ENCODE assay signal across 8 cellular contexts in genomic region chr14:102775855-102776760, GRCh38. TPM values are rescaled to one million over a fixed set of nuclear protein-coding genes. Genes with fewer than 3 reads are reported as not detected.
DNase-seq lines count a peak whose midpoint lies in the region; ATAC-seq and TF ChIP-seq lines count a peak whose summit lies in the region.

No MANE protein-coding gene starts in this region.

- no peaks in the 10 kb centered on the region for H3K27me3 ChIP-seq in smooth muscle cell (ENCODE audit: low read depth)

- H3K4me1 Mint-ChIP-seq in activated naive CD8-positive, alpha-beta T cell (ENCODE audit: low read depth): peaks cover 48% of the 10 kb centered on the region

- peaks cover 14% of the 10 kb centered on the region for H3F3A ChIP-seq in smooth muscle cell (ENCODE audit: low read depth)

- H2AFZ ChIP-seq in smooth muscle cell (ENCODE audit: low read depth): no peak overlapping the region

- CTCF ChIA-PET in HEK293 (lab: Yijun Ruan, JAX): interaction anchor here (0.5 to 0.6 kb wide), 3 partner anchors 8 to 101 kb away, joined by 5 to 6 read pairs (median 6); no protein-coding TSS in a partner anchor

- 80% methylated on average over 21 of the region's 22 CpGs for WGBS in smooth muscle cell (ENCODE audit: low lambda C conversion rate)

- peaks cover 31% of the 10 kb centered on the region for H3K79me2 ChIP-seq in smooth muscle cell (ENCODE audit: low read depth)

- H3K4me1 ChIP-seq in HEK293 (ENCODE audit: control insufficient read depth, insufficient read depth, low read length) (peaks cover 8% of the 10 kb centered on the region), smooth muscle cell (ENCODE audit: low read depth) (peaks cover 7% of the 10 kb centered on the region)

- H3K9me3 Mint-ChIP-seq in activated naive CD8-positive, alpha-beta T cell (ENCODE audit: low read depth): no peaks in the 10 kb centered on the region

- peak overlapping the region; percentile 84 for H3K4me3 Mint-ChIP-seq in activated naive CD8-positive, alpha-beta T cell

- POLR2A ChIA-PET in HEK293 (lab: Yijun Ruan, JAX): interaction anchor here (0.7 kb wide), 1 partner anchor 853 kb away, joined by 4 read pairs; the partner anchor contains the start of gene KLC1

- no peaks in the 10 kb centered on the region for H3K27me3 Mint-ChIP-seq in activated naive CD8-positive, alpha-beta T cell

- H3K4me2 ChIP-seq in smooth muscle cell: peak overlapping the region; percentile 74

- H3K36me3 Mint-ChIP-seq in activated naive CD8-positive, alpha-beta T cell: peaks cover 16% of the 10 kb centered on the region

- H3K9me3 ChIP-seq in HEK293 (ENCODE audit: control insufficient read depth, insufficient read depth, low read depth, low read length) (no peaks in the 10 kb centered on the region), smooth muscle cell (replicated peaks; ENCODE audit: low read depth) (no peaks in the 10 kb centered on the region)

- TF ChIP-seq CTCF in C4-2B (conservative IDR thresholded peaks at IDR 0.05) (no peak), HEK293 (tag by site-specific recombination; IDR thresholded peaks at IDR 0.05) (no peak), smooth muscle cell (IDR thresholded peaks at IDR 0.05; ENCODE audit: borderline replicate concordance, insufficient read depth, poor library complexity, severe bottlenecking) (no peak)

- H3K27ac Mint-ChIP-seq in activated naive CD8-positive, alpha-beta T cell: peak overlapping the region; percentile 93

- peak overlapping the region; percentile 70 for H3K9ac ChIP-seq in smooth muscle cell (ENCODE audit: low read depth)

- peak overlapping the region; percentile 28; the same call in 1 of the 2 replicates for H3K27ac ChIP-seq in C4-2B
- peak overlapping the region; percentile 34; the same call in 1 of the 2 replicates for H3K27ac ChIP-seq in HEK293 (ENCODE audit: extremely low read depth, low read depth, low read length)
- peak overlapping the region; percentile 95 for H3K27ac ChIP-seq in smooth muscle cell (ENCODE audit: low read depth)

- DNase-seq in hepatic stellate cell (ENCODE audit: low spot score): peak; percentile 81
- no peak for DNase-seq in smooth muscle cell (lab: John Stamatoyannopoulos, UW; ENCODE audit: unreplicated experiment)
- DNase-seq in SHP77 treated with DMSO at 0.1 percent for 48 hours (lab: John Stamatoyannopoulos, UW): no peak
- DNase-seq in activated effector memory CD4-positive, alpha-beta T cell treated with Interleukin-2 at 50 U/mL for 16 hours: no peak

- no peak for ATAC-seq in GM19023 (IDR thresholded peaks at IDR 0.05; ENCODE audit: unreplicated experiment)

- H4K20me1 ChIP-seq in smooth muscle cell (ENCODE audit: low read depth): peaks cover 30% of the 10 kb centered on the region

- H3K4me3 ChIP-seq in HEK293 (ENCODE audit: low read depth, low read length) (no peak overlapping the region), smooth muscle cell (no peak overlapping the region)

- H3K36me3 ChIP-seq in HEK293 (ENCODE audit: control insufficient read depth in 2 of 2, insufficient read depth in 1 of 2, low read length in 2 of 2) (no peaks in the 10 kb centered on the region), smooth muscle cell (ENCODE audit: low read depth) (no peaks in the 10 kb centered on the region)

TF ChIP-seq in HEK293, 187 proteins besides CTCF, POLR2A, EP300 and RAD21:
- TF ChIP-seq ATF2 (tag by site-specific recombination; IDR thresholded peaks at IDR 0.05; ENCODE audit: low read depth) (no peak), ZNF157 (tag by site-specific recombination; IDR thresholded peaks at IDR 0.05) (no peak), ZNF423 (tag by site-specific recombination; IDR thresholded peaks at IDR 0.05) (0 out of 2 replicates have a peak, but pooled peaks have one; percentile 15), ZNF138 (tag by site-specific recombination; IDR thresholded peaks at IDR 0.05; ENCODE audit: borderline replicate concordance) (no peak), ZNF692 (tag by site-specific recombination; IDR thresholded peaks at IDR 0.05) (0 out of 2 replicates have a peak, but pooled peaks have one; percentile 42), PATZ1 (tag by site-specific recombination; IDR thresholded peaks at IDR 0.05) (peak; percentile 74; the same call in 1 of the 2 replicates), PRDM10 (tag by site-specific recombination; IDR thresholded peaks at IDR 0.05) (peak; percentile 64), BCL11B (tag by site-specific recombination; IDR thresholded peaks at IDR 0.05; ENCODE audit: low read depth) (0 out of 2 replicates have a peak, but pooled peaks have one; percentile 36), ZSCAN16 (tag by site-specific recombination; IDR thresholded peaks at IDR 0.05) (no peak), ZNF585B (tag by site-specific recombination; IDR thresholded peaks at IDR 0.05) (no peak), KLF17 (tag by site-specific recombination; IDR thresholded peaks at IDR 0.05) (0 out of 2 replicates have a peak, but pooled peaks have one; percentile 40), ZNF792 (tag by site-specific recombination; IDR thresholded peaks at IDR 0.05) (no peak), GLIS2 (tag by site-specific recombination; IDR thresholded peaks at IDR 0.05) (peak; percentile 74)
TF ChIP-seq in HEK293: peak in this region for 7.

RNA-seq across cellular contexts. Expression of gene TRAF3, which starts 1.1 kb away (rescaled TPM):
- total RNA-seq in smooth muscle cell: 10.8 and 24.6 TPM in 2 replicates
- polyA plus RNA-seq in smooth muscle cell: 9.4 and 13.1 TPM in 2 replicates

Comparison
In these comparisons a context has a peak if more than half of its experiments do, and no peak if none do; other contexts are left out.
1. H3K27ac ChIP-seq: peak in every context shown above with its lines; median percentile 95 in smooth muscle cell; 34 in HEK293; 28 in C4-2B.